8 cellular contexts compared by ENCODE assay signal in genomic region chr5:150458819-150459557, GRCh38. TPM values are rescaled to one million over a fixed set of nuclear protein-coding genes. Genes with fewer than 3 reads are reported as not detected.
A peak's percentile ranks its signal among the peaks of the same experiment; 100 is the strongest.
DNase-seq lines count a peak whose midpoint lies in the region; ATAC-seq and TF ChIP-seq lines count a peak whose summit lies in the region.

No MANE protein-coding gene starts in this region.

- TF ChIP-seq POLR2A in lower leg skin (IDR thresholded peaks at IDR 0.05), result no peak

- intact Hi-C loops in lower leg skin (cut with DNase I; ENCODE audit: low total_unique reads), result loop anchor here (5.0 kb wide), 1 partner anchor 68 kb away; no protein-coding TSS in a partner anchor

- in situ Hi-C loops in GM13976 (cut with MboI; ENCODE audit: low sequenced_read_pairs, unreplicated experiment), result loop anchor here (10.0 to 25.0 kb wide), 2 partner anchors 86 to 203 kb away; partner anchors contain the start of gene MYOZ3

- DNase-seq in GM13976 (ENCODE audit: low spot score) (peak; percentile 87), NCI-H2196 treated with DMSO at 0.1 percent for 48 hours (lab: John Stamatoyannopoulos, UW; ENCODE audit: unreplicated experiment) (peak; percentile 22), cerebellum (ENCODE audit: low spot score) (peak; percentile 82), lower leg skin (ENCODE audit: low spot score in 2 of 2) (peak; percentile 66 to 97)
- DNase-seq in activated CD4-positive, alpha-beta T cell treated with anti-CD3 and anti-CD28 coated beads for 48 hours, result peak; percentile 92
- peak; percentile 77 for DNase-seq in stimulated activated CD8-positive, alpha-beta memory T cell treated with anti-CD3 and anti-CD28 coated beads, Interleukin-12 subunit alpha, Interleukin-12 subunit beta, amount 100 ng/mL, for 1 hour (ENCODE audit: low read depth)

- ATAC-seq in HG02885 (IDR thresholded peaks at IDR 0.05; ENCODE audit: poor library complexity, unreplicated experiment), result peak; percentile 76

- no peak overlapping the region for H3K27ac ChIP-seq in 22Rv1

- 16 to 19% methylated on average over 34 to 36 of the region's 36 CpGs for WGBS in lower leg skin, 2 donors

- no peak overlapping the region for H3K4me3 ChIP-seq in lower leg skin (ENCODE audit: low read depth, poor library complexity, severe bottlenecking)

- TF ChIP-seq CTCF in 22Rv1 (IDR thresholded peaks at IDR 0.05) (peak; percentile 80), GM13976 (IDR thresholded peaks at IDR 0.05; ENCODE audit: borderline replicate concordance, control extremely low read depth, extremely low read depth, insufficient read depth, missing control alignments) (peak; percentile 93), lower leg skin (IDR thresholded peaks at IDR 0.05) (no peak)

RNA-seq across cellular contexts. Expression of gene RPS14, which starts 9.4 kb away (rescaled TPM):
- 1,114 TPM for total RNA-seq in cerebellum
- 1,000 to 10,000 TPM; 2,497 to 4,490 (median 3,854) TPM for total RNA-seq in lower leg skin

RNA-seq across cellular contexts. Expression of gene CD74, which starts 46.3 kb away (rescaled TPM):
- total RNA-seq in cerebellum (11.3 TPM), lower leg skin (100 to 1,000 TPM; 500 to 762 (median 613) TPM)

RNA-seq across cellular contexts. Expression of gene NDST1, which starts 48.9 kb away (rescaled TPM):
- total RNA-seq in cerebellum (30.8 TPM), lower leg skin (100 to 1,000 TPM in 3 of 4 donors, 10 to 100 TPM in 1; 62.9 to 127 (median 115) TPM)

Comparison
In these comparisons a context has a peak if more than half of its experiments do, and no peak if none do; other contexts are left out.
1. CTCF ChIP-seq: peak in 22Rv1 (single experiment) and GM13976 (single experiment); none in lower leg skin (0 of 3).
2. DNase-seq: peak in every context shown above with its lines; median percentile 92 in activated CD4-positive, alpha-beta T cell treated with anti-CD3 and anti-CD28 coated beads for 48 hours; 87 in GM13976; 82 in cerebellum; 82 in lower leg skin; 77 in stimulated activated CD8-positive, alpha-beta memory T cell treated with anti-CD3 and anti-CD28 coated beads, Interleukin-12 subunit alpha, Interleukin-12 subunit beta, amount 100 ng/mL, for 1 hour; 22 in NCI-H2196 treated with DMSO at 0.1 percent for 48 hours.
3. RNA of gene CD74, which starts 46.3 kb away (total RNA-seq): 500 to 762 TPM in lower leg skin; 11.3 TPM in cerebellum (single experiment); every median in the first group is over 10 times any median in the second.